Comparison of ENCODE assay signal across 8 cellular contexts in the genomic region with DNA sequence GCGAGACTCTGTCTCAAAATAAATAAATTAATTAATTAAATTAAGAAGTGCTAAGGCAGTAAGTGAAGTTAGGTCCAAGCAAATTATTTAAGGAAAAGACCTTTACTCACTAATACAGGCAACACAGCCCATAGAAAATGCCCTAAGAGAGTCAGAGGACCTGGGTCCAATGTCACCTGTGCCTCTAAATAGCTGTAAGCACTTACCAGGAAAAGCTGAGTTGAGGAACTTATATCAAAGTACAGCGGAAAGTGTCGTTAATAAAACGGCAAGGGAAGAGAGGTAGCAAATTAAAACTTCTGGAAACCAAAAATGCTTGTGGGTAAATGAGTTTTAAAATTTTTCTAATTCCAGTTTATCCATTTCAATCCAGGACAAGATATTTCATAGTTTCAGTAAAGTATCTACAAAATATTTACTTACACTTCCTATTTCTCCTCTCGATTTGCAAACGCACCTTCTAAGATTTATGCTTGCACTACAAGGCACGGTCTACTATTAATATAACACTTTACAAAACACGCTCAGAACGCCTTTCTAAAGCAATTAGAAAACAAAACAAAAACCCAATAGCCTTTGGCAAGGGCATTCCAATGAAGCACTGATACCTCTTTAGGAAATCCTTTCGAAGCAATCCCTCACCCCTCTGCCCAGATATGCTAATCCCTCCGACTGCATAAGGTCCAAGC. TPM values are rescaled to one million over a fixed set of nuclear protein-coding genes. Genes with fewer than 3 reads are reported as not detected.
DNase-seq lines count a peak whose midpoint lies in the region; ATAC-seq lines count a peak whose summit lies in the region.

No MANE protein-coding gene starts in this region.

- peaks cover 18 to 50% (median 42%) of the 10 kb centered on the region in 11 experiments; a peak in 21 of 22 replicates for H4K20me1 ChIP-seq in BLaER1 treated with 17β-estradiol and CSF1 and Interleukin-3, amounts not matched to agents 10 nM and 100 nM

- H3K4me3 ChIP-seq in BLaER1 treated with 17β-estradiol and CSF1 and Interleukin-3, amounts not matched to agents 10 nM and 100 nM, result peak overlapping the region; percentile 74 to 92 (median 86)
- H3K4me3 ChIP-seq in thymus (ENCODE audit: low read length), result peak overlapping the region; percentile 91

- H3K9ac ChIP-seq in BLaER1 treated with 17β-estradiol and CSF1 and Interleukin-3, amounts not matched to agents 10 nM and 100 nM, result peak overlapping the region; percentile 98 to 100 (median 99)

- H3K4me2 ChIP-seq in BLaER1 treated with 17β-estradiol and CSF1 and Interleukin-3, amounts not matched to agents 10 nM and 100 nM, result peak overlapping the region; percentile 86 to 96 (median 90)

- H3K36me3 ChIP-seq in BLaER1 treated with 17β-estradiol and CSF1 and Interleukin-3, amounts not matched to agents 10 nM and 100 nM, result peaks cover 7 to 44% (median 28%) of the 10 kb centered on the region in 11 experiments; a peak in 20 of 22 replicates
- H3K36me3 ChIP-seq in thymus (ENCODE audit: control insufficient read depth, insufficient read depth), result no peaks in the 10 kb centered on the region

- no peaks in the 10 kb centered on the region for H3K9me3 ChIP-seq in BLaER1 treated with 17β-estradiol and CSF1 and Interleukin-3, amounts not matched to agents 10 nM and 100 nM (replicated peaks in 1 of 11)
- H3K9me3 ChIP-seq in thymus (ENCODE audit: control insufficient read depth), result no peaks in the 10 kb centered on the region

- peak; percentile 5 for ATAC-seq in HG02938 (IDR thresholded peaks at IDR 0.05; ENCODE audit: unreplicated experiment)
- peak; percentile 43 for ATAC-seq in left colon

- WGBS in thymus, result 10% methylated on average over 11 of the region's 11 CpGs

- H3K4me1 ChIP-seq in BLaER1 treated with 17β-estradiol and CSF1 and Interleukin-3, amounts not matched to agents 10 nM and 100 nM, result peaks cover 36 to 43% (median 41%) of the 10 kb centered on the region in 10 experiments
- peaks cover 17% of the 10 kb centered on the region for H3K4me1 ChIP-seq in thymus (ENCODE audit: control insufficient read depth, insufficient read depth, low read length)

- no peaks in the 10 kb centered on the region for H3K27me3 ChIP-seq in BLaER1 treated with 17β-estradiol and CSF1 and Interleukin-3, amounts not matched to agents 10 nM and 100 nM
- H3K27me3 ChIP-seq in thymus (ENCODE audit: control insufficient read depth, insufficient read depth), result no peaks in the 10 kb centered on the region

- intact Hi-C loops in left colon (cut with DNase I, micrococcal nuclease), result loop anchor here in 1 of 2 donors (10.0 kb wide), 1 partner anchor 205 kb away; the partner anchor contains the start of gene SUGT1

- H3K27ac ChIP-seq in BLaER1 treated with 17β-estradiol and CSF1 and Interleukin-3, amounts not matched to agents 10 nM and 100 nM, result peak overlapping the region; percentile 97 to 100 (median 99)
- H3K27ac ChIP-seq in angular gyrus (ENCODE audit: low read depth, low read length) (peak overlapping the region; percentile 74), thymus (ENCODE audit: low read depth) (peak overlapping the region; percentile 75)

- DNase-seq in left colon, result no peak
- DNase-seq in iPS-NIHi7 (ENCODE audit: extremely low spot score), result no peak
- DNase-seq in SKM-1 (lab: John Stamatoyannopoulos, UW; ENCODE audit: unreplicated experiment), result no peak
- DNase-seq in AG08396 (ENCODE audit: low spot score), result no peak

RNA-seq across cellular contexts. Expression of gene VPS36, which starts 1.0 kb away (rescaled TPM):
- 10 to 100 TPM; 53.0 to 61.4 TPM for total RNA-seq in left colon
- 29.6 TPM for polyA plus RNA-seq in thymus

RNA-seq across cellular contexts. Expression of gene CKAP2, which starts 5.8 kb away (rescaled TPM):
- 10 to 100 TPM in 1 of 2 donors, 1 to 10 TPM in 1; 7.2 to 14.5 TPM for total RNA-seq in left colon
- 13.4 TPM for polyA plus RNA-seq in thymus

RNA-seq across cellular contexts. Expression of gene THSD1, which starts 43.5 kb away (rescaled TPM):
- 1 to 10 TPM; 1.2 TPM for total RNA-seq in left colon
- polyA plus RNA-seq in thymus, result 3.3 TPM
